In the genomic region with DNA sequence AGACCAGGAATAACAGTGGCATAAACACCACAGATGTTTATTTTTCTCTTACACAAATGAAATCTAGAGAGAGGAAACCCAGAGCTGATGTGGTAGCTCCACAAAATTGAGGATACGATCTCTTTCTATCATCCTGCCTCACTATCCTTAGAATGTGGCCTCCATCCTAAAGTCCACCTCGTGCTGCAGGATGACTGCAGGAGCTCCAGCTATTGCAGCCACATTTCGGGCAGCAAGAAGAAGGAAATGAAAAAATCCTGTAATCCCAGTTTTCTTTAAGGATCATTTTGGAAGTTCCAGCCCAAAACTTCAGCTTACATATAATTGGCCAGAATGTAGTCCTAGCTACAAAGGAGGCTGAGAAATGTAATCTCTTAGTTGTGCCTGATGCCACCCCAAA, we compare ENCODE assay signal across 1 cellular context.
TF ChIP-seq lines count a peak whose summit lies in the region.

No MANE protein-coding gene starts in this region.

TF ChIP-seq in endothelial cell of umbilical vein, 7 proteins besides CTCF, POLR2A, EP300 and RAD21 (continued from another document):
- TF ChIP-seq, protein P1, sequence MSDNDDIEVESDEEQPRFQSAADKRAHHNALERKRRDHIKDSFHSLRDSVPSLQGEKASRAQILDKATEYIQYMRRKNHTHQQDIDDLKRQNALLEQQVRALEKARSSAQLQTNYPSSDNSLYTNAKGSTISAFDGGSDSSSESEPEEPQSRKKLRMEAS (IDR thresholded peaks at IDR 0.05; ENCODE audit: insufficient read depth, insufficient read length): no peak
- TF ChIP-seq POLR2AphosphoS5 (IDR thresholded peaks at IDR 0.05; ENCODE audit: insufficient read depth, low read depth, low read length) (no peak), FOS (IDR thresholded peaks at IDR 0.05; ENCODE audit: borderline replicate concordance, insufficient read depth, low read length) (no peak)
